In genomic region chr7:130037703-130038102, GRCh38 we compare ENCODE assay signal across 12 cellular contexts. TPM values are rescaled to one million over a fixed set of nuclear protein-coding genes. Genes with fewer than 3 reads are reported as not detected.
DNase-seq lines count a peak whose midpoint lies in the region; TF ChIP-seq lines count a peak whose summit lies in the region.
"Had no signal": no experiment of that assay in that cellular context is flagged by ENCODE, and none has a peak within 500 bp of the region (broad histone marks: within the 10 kb centered on the region; RNA-seq: fewer than 3 reads in every experiment).

No MANE protein-coding gene starts in this region.

- H3K9me3 ChIP-seq in adipocyte (ENCODE audit: control insufficient read depth, low read length) (no peaks in the 10 kb centered on the region), SJCRH30 (replicated peaks) (no peaks in the 10 kb centered on the region)
- H3K9me3 ChIP-seq: upper lobe of left lung had no signal

- DNase-seq in BJ (ENCODE audit: low read depth) (no peak), HT-29 (ENCODE audit: low spot score) (peak; percentile 36), adipocyte (ENCODE audit: low read depth) (peak; percentile 59), iris pigment epithelial cell (ENCODE audit: low read depth) (peak; percentile 22), SW480 (ENCODE audit: low spot score) (no peak), SJCRH30 (no peak), NCI-H146 treated with DMSO at 0.1 percent for 48 hours (lab: John Stamatoyannopoulos, UW; ENCODE audit: unreplicated experiment) (no peak)
- no peak for DNase-seq in stimulated activated CD4-positive, alpha-beta T cell treated with anti-CD3 and anti-CD28 coated beads, Interleukin-4, amount 100 ng/mL, for 4 hours
- DNase-seq: activated CD4-positive, alpha-beta T cell treated with anti-CD3 and anti-CD28 coated beads, Interleukin-2, amount 10 ng/mL, durations not matched to agents 7 days and 5 days; activated naive CD4-positive, alpha-beta T cell treated with anti-CD3 and anti-CD28 coated beads, Interleukin-2, amount 50 U/mL, for 16 hours; NCI-H1694; upper lobe of left lung had no signal

- H3K4me1 ChIP-seq in adipocyte (ENCODE audit: control insufficient read depth, insufficient read depth, low read length) (no peaks in the 10 kb centered on the region), SJCRH30 (no peaks in the 10 kb centered on the region)
- H3K4me1 ChIP-seq: upper lobe of left lung had no signal

- POLR2A ChIA-PET in BJ (lab: Charles Lee) = no interaction called here

- H3K27ac ChIP-seq in SJCRH30 = no peak overlapping the region
- H3K27ac ChIP-seq: upper lobe of left lung had no signal

- peak; percentile 48 for TF ChIP-seq CTCF in BJ (IDR thresholded peaks at IDR 0.05; ENCODE audit: insufficient read depth, low read depth, low read length)

- H3K36me3 ChIP-seq in BJ (ENCODE audit: control insufficient read depth, insufficient read depth, low read length) (peaks cover 7% of the 10 kb centered on the region), adipocyte (ENCODE audit: control insufficient read depth, insufficient read depth, low read length, severe bottlenecking) (peaks cover 45% of the 10 kb centered on the region), SJCRH30 (peaks cover 40% of the 10 kb centered on the region)

- H3K4me3 ChIP-seq in BJ (ENCODE audit: low read depth, low read length) = no peak overlapping the region
- no peak overlapping the region for H3K4me3 ChIP-seq in adipocyte (ENCODE audit: low read length)
- no peak overlapping the region for H3K4me3 ChIP-seq in SJCRH30
- H3K4me3 ChIP-seq: upper lobe of left lung had no signal

- H3K9ac ChIP-seq in adipocyte (ENCODE audit: low read length) = no peak overlapping the region

- H3K27me3 ChIP-seq in BJ (ENCODE audit: control insufficient read depth, insufficient read depth, low read length) (no peaks in the 10 kb centered on the region), adipocyte (replicated peaks; ENCODE audit: control insufficient read depth, insufficient read depth, low read length) (no peaks in the 10 kb centered on the region), SJCRH30 (no peaks in the 10 kb centered on the region)
- H3K27me3 ChIP-seq: upper lobe of left lung had no signal

- CTCF ChIA-PET in BJ (lab: Yijun Ruan, JAX) = interaction anchor here (0.7 to 1.1 kb wide), 2 partner anchors 29 to 702 kb away, joined by 3 read pairs; no protein-coding TSS in a partner anchor

RNA-seq across cellular contexts. Expression of gene ZC3HC1, which starts 13.5 kb away (rescaled TPM):
- 23.2 and 24.8 TPM in 2 replicates for polyA plus RNA-seq in BJ (2011; rRNA removed)
- 14.3 and 24.6 TPM in 2 replicates for polyA minus RNA-seq in BJ (2011; rRNA and poly(A)+ RNA removed)
- total RNA-seq in HT-29 (2014; rRNA removed; shearing (Covaris generic)) = 13.7 and 19.9 TPM in 2 replicates
- 36.1 and 37.7 TPM in 2 replicates for total RNA-seq in SJCRH30 (2014; rRNA removed; shearing (Covaris generic))

RNA-seq across cellular contexts. Expression of gene KLHDC10, which starts 32.6 kb away (rescaled TPM):
- 15.9 and 23.4 TPM in 2 replicates for polyA plus RNA-seq in BJ (2011; rRNA removed)
- 14.8 and 19.7 TPM in 2 replicates for polyA minus RNA-seq in BJ (2011; rRNA and poly(A)+ RNA removed)
- 10.9 and 22.6 TPM in 2 replicates for total RNA-seq in HT-29 (2014; rRNA removed; shearing (Covaris generic))
- 76.3 and 92.0 TPM in 2 replicates for total RNA-seq in SJCRH30 (2014; rRNA removed; shearing (Covaris generic))

Comparison
In these comparisons a context has a peak if more than half of its experiments do, and no peak if none do; other contexts are left out.
1. DNase-seq: peak in HT-29 (single experiment), adipocyte (single experiment) and iris pigment epithelial cell (single experiment); none in BJ (single experiment), SW480 (single experiment), SJCRH30 (0 of 2), NCI-H146 treated with DMSO at 0.1 percent for 48 hours (single experiment) and stimulated activated CD4-positive, alpha-beta T cell treated with anti-CD3 and anti-CD28 coated beads, Interleukin-4, amount 100 ng/mL, for 4 hours (0 of 2).